ENCODE assay signal across 10 cellular contexts in the genomic region with DNA sequence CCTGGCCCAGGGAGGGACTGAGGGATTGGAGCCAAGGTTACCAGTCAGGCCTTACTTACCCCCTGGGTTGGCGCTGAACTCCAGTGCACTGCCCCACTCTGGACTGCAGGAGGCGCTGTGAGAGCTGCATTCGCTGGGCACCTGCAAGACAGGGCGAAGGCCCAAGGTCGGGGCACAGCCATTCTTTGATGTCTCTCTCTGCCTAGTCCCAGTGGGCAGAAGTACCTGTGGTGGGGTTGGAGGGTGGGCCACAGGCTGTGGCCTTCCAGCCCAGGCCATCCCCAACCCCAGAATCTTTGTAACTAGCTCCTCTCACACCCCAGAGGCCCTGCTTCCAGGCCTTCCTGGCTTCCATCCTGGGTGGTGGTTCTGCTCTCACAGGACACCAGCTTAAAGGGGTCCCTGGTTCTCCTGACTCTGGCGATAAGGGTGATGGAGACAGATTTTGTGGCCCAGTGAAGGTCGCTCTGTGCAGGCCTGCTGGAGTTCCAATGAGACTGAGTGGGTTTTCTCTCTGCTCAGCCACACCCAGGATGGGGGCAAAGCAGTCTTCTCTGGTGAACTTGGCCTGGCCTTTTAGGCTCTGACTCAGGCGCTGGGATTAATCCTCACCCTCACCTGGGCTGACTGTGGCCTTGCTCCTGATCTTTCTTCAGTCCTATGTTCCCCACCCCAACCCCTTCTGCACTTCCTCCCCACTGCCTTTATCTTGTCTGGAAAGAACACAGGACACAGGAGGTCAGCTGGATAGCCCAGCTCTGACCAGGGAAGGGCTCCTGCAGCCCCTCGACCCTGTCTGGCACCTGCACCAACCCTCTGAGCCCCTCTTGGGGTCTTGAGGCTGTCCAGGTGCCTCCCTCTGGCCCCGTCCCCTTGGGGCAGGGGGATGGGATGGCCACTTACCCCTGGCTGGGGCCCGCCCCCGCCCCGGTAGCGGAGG. TPM values are rescaled to one million over a fixed set of nuclear protein-coding genes. Genes with fewer than 3 reads are reported as not detected.
DNase-seq lines count a peak whose midpoint lies in the region; ATAC-seq and TF ChIP-seq lines count a peak whose summit lies in the region.
"Had no signal": no experiment of that assay in that cellular context is flagged by ENCODE, and none has a peak within 500 bp of the region (broad histone marks: within the 10 kb centered on the region; RNA-seq: fewer than 3 reads in every experiment).

No MANE protein-coding gene starts in this region.

- no peak overlapping the region for H3K4me3 ChIP-seq in naive thymus-derived CD4-positive, alpha-beta T cell (ENCODE audit: low read length)

- no peaks in the 10 kb centered on the region for H3K9me3 Mint-ChIP-seq in activated naive CD8-positive, alpha-beta T cell treated with anti-CD3 and anti-CD28 coated beads for 36 hours
- H3K9me3 Mint-ChIP-seq in naive thymus-derived CD4-positive, alpha-beta T cell: no peaks in the 10 kb centered on the region

- H3K9me3 ChIP-seq in naive thymus-derived CD4-positive, alpha-beta T cell (ENCODE audit: control insufficient read depth in 2 of 3, low read length in 3 of 3): no peaks in the 10 kb centered on the region

- no peaks in the 10 kb centered on the region for H3K27me3 Mint-ChIP-seq in activated naive CD8-positive, alpha-beta T cell treated with anti-CD3 and anti-CD28 coated beads for 36 hours
- H3K27me3 Mint-ChIP-seq in naive thymus-derived CD4-positive, alpha-beta T cell: peaks cover 5 to 23% (median 10%) of the 10 kb centered on the region in 5 donors

- ATAC-seq in naive thymus-derived CD4-positive, alpha-beta T cell: peak; percentile 40
- ATAC-seq in GM18861 (IDR thresholded peaks at IDR 0.05; ENCODE audit: unreplicated experiment) (no peak), HG03378 (IDR thresholded peaks at IDR 0.05; ENCODE audit: unreplicated experiment) (no peak)

- DNase-seq in CD1c-positive myeloid dendritic cell (ENCODE audit: extremely low spot score) (peak; percentile 38), HEK293T (ENCODE audit: extremely low spot score) (peak; percentile 74), mucosa of gallbladder (ENCODE audit: low spot score) (no peak), kidney glomerular epithelial cell (lab: John Stamatoyannopoulos, UW) (no peak)
- peak; percentile 29 for DNase-seq in activated naive CD8-positive, alpha-beta T cell treated with anti-CD3 and anti-CD28 coated beads for 36 hours
- DNase-seq in naive thymus-derived CD4-positive, alpha-beta T cell: peak in 1 of 9 donors; percentile 38
- DNase-seq: central memory CD4-positive, alpha-beta T cell had no signal

- POLR2A ChIA-PET in HEK293T (lab: Yijun Ruan, JAX): interaction anchor here (0.6 kb wide), 1 partner anchor 16 kb away, joined by 3 read pairs; no protein-coding TSS in a partner anchor
- POLR2A ChIA-PET in naive thymus-derived CD4-positive, alpha-beta T cell (lab: Charles Lee): no interaction called here

- H3K27ac ChIP-seq in naive thymus-derived CD4-positive, alpha-beta T cell (ENCODE audit: low read depth, low read length): no peak overlapping the region

- no peaks in the 10 kb centered on the region for H3K27me3 ChIP-seq in naive thymus-derived CD4-positive, alpha-beta T cell (ENCODE audit: control insufficient read depth in 2 of 2, insufficient read depth in 2 of 2, low read length in 2 of 2)

- H3K27ac Mint-ChIP-seq in activated naive CD8-positive, alpha-beta T cell treated with anti-CD3 and anti-CD28 coated beads for 36 hours: no peak overlapping the region
- peak overlapping the region in 1 of 9 donors; percentile 70 for H3K27ac Mint-ChIP-seq in naive thymus-derived CD4-positive, alpha-beta T cell

- no peaks in the 10 kb centered on the region for H3K36me3 ChIP-seq in naive thymus-derived CD4-positive, alpha-beta T cell (ENCODE audit: control insufficient read depth in 2 of 3, insufficient read depth in 3 of 3, low read length in 3 of 3)

- intact Hi-C loops in naive thymus-derived CD4-positive, alpha-beta T cell (cut with micrococcal nuclease): no loop called here

- no peaks in the 10 kb centered on the region for H3K36me3 Mint-ChIP-seq in activated naive CD8-positive, alpha-beta T cell treated with anti-CD3 and anti-CD28 coated beads for 36 hours
- H3K36me3 Mint-ChIP-seq in naive thymus-derived CD4-positive, alpha-beta T cell: no peaks in the 10 kb centered on the region

- no peaks in the 10 kb centered on the region for H3K4me1 Mint-ChIP-seq in activated naive CD8-positive, alpha-beta T cell treated with anti-CD3 and anti-CD28 coated beads for 36 hours
- H3K4me1 Mint-ChIP-seq in naive thymus-derived CD4-positive, alpha-beta T cell: no peaks in the 10 kb centered on the region

- H3K4me3 Mint-ChIP-seq in activated naive CD8-positive, alpha-beta T cell treated with anti-CD3 and anti-CD28 coated beads for 36 hours: no peak overlapping the region
- no peak overlapping the region for H3K4me3 Mint-ChIP-seq in naive thymus-derived CD4-positive, alpha-beta T cell

- H3K4me1 ChIP-seq in naive thymus-derived CD4-positive, alpha-beta T cell (ENCODE audit: control insufficient read depth in 2 of 2, insufficient read depth in 2 of 2, low read length in 2 of 2): no peaks in the 10 kb centered on the region

- CTCF ChIA-PET in HEK293T (lab: Yijun Ruan, JAX): interaction anchor here (0.5 to 3.4 kb wide), 10 partner anchors 13 to 1265 kb away, joined by 3 to 15 read pairs (median 4); no protein-coding TSS in a partner anchor
- CTCF ChIA-PET in naive thymus-derived CD4-positive, alpha-beta T cell (lab: Charles Lee): no interaction called here

TF ChIP-seq in HEK293T, 16 proteins besides CTCF, POLR2A, EP300 and RAD21:
- TF ChIP-seq LEF1 (IDR thresholded peaks at IDR 0.05; ENCODE audit: borderline replicate concordance): no peak
- TF ChIP-seq ARNT (IDR thresholded peaks at IDR 0.05): no peak
- no peak for TF ChIP-seq SUZ12 (IDR thresholded peaks at IDR 0.05)

RNA-seq across cellular contexts. Expression of a gene that starts 1.0 kb away (rescaled TPM):
- total RNA-seq in activated naive CD8-positive, alpha-beta T cell treated with anti-CD3 and anti-CD28 coated beads for 36 hours: not detected
- not detected for total RNA-seq in naive thymus-derived CD4-positive, alpha-beta T cell
- not detected for polyA plus RNA-seq in naive thymus-derived CD4-positive, alpha-beta T cell
- not detected for total RNA-seq in mucosa of gallbladder
- polyA plus RNA-seq: neural cell had no signal

RNA-seq across cellular contexts. Expression of a gene that starts 42.7 kb away (rescaled TPM):
- not detected for total RNA-seq in activated naive CD8-positive, alpha-beta T cell treated with anti-CD3 and anti-CD28 coated beads for 36 hours
- total RNA-seq in naive thymus-derived CD4-positive, alpha-beta T cell: under 1 TPM in 1 of 5 experiments, not detected in 4; 0.44 TPM
- polyA plus RNA-seq in naive thymus-derived CD4-positive, alpha-beta T cell: not detected
- 7.3 TPM for total RNA-seq in mucosa of gallbladder

RNA-seq across cellular contexts. Expression of a gene that starts 58.6 kb away (rescaled TPM):
- 10 to 100 TPM; 20.8 to 21.3 TPM for total RNA-seq in activated naive CD8-positive, alpha-beta T cell treated with anti-CD3 and anti-CD28 coated beads for 36 hours
- 10 to 100 TPM in 1 of 5 experiments, 1 to 10 TPM in 2, under 1 TPM in 2; 0.40 to 45.5 (median 2.4) TPM for total RNA-seq in naive thymus-derived CD4-positive, alpha-beta T cell
- not detected for polyA plus RNA-seq in naive thymus-derived CD4-positive, alpha-beta T cell
- 7.0 TPM for total RNA-seq in mucosa of gallbladder

Comparison
In these comparisons a context has a peak if more than half of its experiments do, and no peak if none do; other contexts are left out.
1. DNase-seq: peak in CD1c-positive myeloid dendritic cell (single experiment), HEK293T (single experiment) and activated naive CD8-positive, alpha-beta T cell treated with anti-CD3 and anti-CD28 coated beads for 36 hours (single experiment); none in mucosa of gallbladder (single experiment) and kidney glomerular epithelial cell (single experiment).